ENCODE assay signal across 8 cellular contexts in the genomic region with DNA sequence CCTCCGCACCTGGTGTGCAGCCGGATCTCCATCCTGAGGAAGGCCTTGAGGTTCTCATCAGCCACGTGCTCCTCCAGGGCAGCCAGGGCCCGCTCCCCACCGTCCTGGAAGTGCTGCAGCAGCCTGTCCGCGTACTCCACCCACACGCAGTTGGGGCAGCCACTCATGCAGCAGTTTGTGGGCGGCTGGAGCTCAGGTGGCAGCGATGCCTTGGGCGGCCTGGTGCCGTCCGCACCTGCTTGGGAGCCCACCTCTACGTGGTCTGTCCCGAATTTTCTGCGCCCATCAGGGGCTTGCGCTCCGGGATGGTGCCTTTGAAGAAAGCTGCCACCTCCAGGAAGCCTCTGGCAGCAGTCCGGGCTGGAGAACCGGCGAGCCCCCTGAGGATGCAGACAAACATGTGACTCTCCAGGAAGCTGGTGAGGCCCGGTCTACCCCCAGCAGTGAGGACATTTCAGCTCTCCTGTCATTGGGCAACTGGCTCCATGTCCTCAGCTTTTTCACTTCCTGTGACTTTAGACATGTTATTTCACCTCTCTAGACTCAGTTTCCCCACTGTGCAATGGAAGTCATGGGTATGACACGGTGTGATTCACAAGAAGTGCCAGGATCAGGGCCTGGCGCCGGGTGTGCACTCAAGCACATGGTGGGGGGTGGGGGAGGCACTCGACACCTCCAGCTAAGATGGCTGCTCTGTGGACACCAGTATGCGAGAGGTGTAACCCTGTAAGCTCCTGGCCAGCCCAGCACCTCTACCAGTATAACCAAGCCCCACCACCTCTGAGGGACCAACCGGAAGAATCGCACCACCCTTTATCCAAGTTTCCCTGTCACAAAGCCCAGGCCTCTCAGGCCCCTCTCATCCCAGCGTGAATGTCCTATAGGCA. TPM values are rescaled to one million over a fixed set of nuclear protein-coding genes. Genes with fewer than 3 reads are reported as not detected.
DNase-seq lines count a peak whose midpoint lies in the region; TF ChIP-seq lines count a peak whose summit lies in the region.

No MANE protein-coding gene starts in this region.

- peak overlapping the region; percentile 88 for H3K4me3 ChIP-seq in HEK293 (ENCODE audit: low read depth, low read length)
- peak overlapping the region; percentile 37 to 99 (median 82) for H3K4me3 ChIP-seq in adrenal gland
- peak overlapping the region; percentile 91 for H3K4me3 ChIP-seq in iPS-18c (ENCODE audit: insufficient read depth, low read depth, low read length)

- TF ChIP-seq POLR2A in adrenal gland (IDR thresholded peaks at IDR 0.05) = no peak

- H3K36me3 ChIP-seq in HEK293 (ENCODE audit: control insufficient read depth in 2 of 2, insufficient read depth in 1 of 2, low read length in 2 of 2) (peaks cover 21 to 43% of the 10 kb centered on the region in 2 experiments; a peak in 2 of 3 replicates), adrenal gland (replicated peaks in 1 of 2) (peaks cover 0 to 23% of the 10 kb centered on the region in 2 donors)

- CTCF ChIA-PET in HEK293 (lab: Yijun Ruan, JAX) = interaction anchor here (0.6 to 1.1 kb wide), 3 partner anchors 11 to 30 kb away, joined by 4 to 6 read pairs (median 4); no protein-coding TSS in a partner anchor

- no peak for TF ChIP-seq CTCF in HEK293 (tag by site-specific recombination; IDR thresholded peaks at IDR 0.05)
- TF ChIP-seq CTCF in adrenal gland (IDR thresholded peaks at IDR 0.05) = no peak

- no peaks in the 10 kb centered on the region for H3K27me3 ChIP-seq in adrenal gland

- in situ Hi-C loops in Caki2 (cut with HindIII; ENCODE audit: low pct_unique_long_range_greater_than_20kb, low sequenced_read_pairs) = no loop called here

- DNase-seq in Caki2 (ENCODE audit: low read depth) = peak; percentile 36
- DNase-seq in RPMI7951 (ENCODE audit: low read depth) = peak; percentile 14
- DNase-seq in adrenal gland = peak in 1 of 7 donors; percentile 30
- peak in 3 of 4 experiments; percentile 43 to 66 (median 53) for DNase-seq in stimulated activated CD4-positive, alpha-beta T cell treated with anti-CD3 and anti-CD28 coated beads, Interleukin-1b, Interleukin-23, amount 100 ng/mL, for 24 hours (ENCODE audit: low read depth in 4 of 4, low spot score in 1 of 4)
- DNase-seq in NCI-H1436 (lab: John Stamatoyannopoulos, UW) = no peak
- DNase-seq in amniotic stem cell (lab: John Stamatoyannopoulos, UW) = no peak

- intact Hi-C loops in adrenal gland (cut with DNase I) = no loop called here

- H3K9me3 ChIP-seq in HEK293 (ENCODE audit: control insufficient read depth, insufficient read depth, low read depth, low read length) (no peaks in the 10 kb centered on the region), adrenal gland (replicated peaks in 1 of 3) (no peaks in the 10 kb centered on the region), iPS-18c (ENCODE audit: control insufficient read depth, insufficient read depth, low read length) (peaks cover 5% of the 10 kb centered on the region)

- H3K4me1 ChIP-seq in HEK293 (ENCODE audit: control insufficient read depth, insufficient read depth, low read length) (peaks cover 5% of the 10 kb centered on the region; the same call in 1 of the 2 replicates), adrenal gland (replicated peaks in 1 of 2) (peaks cover 8 to 27% of the 10 kb centered on the region in 2 donors)

- POLR2A ChIA-PET in HEK293 (lab: Yijun Ruan, JAX) = interaction anchor here (0.6 to 2.1 kb wide), 7 partner anchors 10 to 59 kb away, joined by 3 to 28 read pairs (median 4); a partner anchor contains a TSS

- H3K27ac ChIP-seq in HEK293 (ENCODE audit: extremely low read depth, low read depth, low read length) = peak overlapping the region; percentile 90
- H3K27ac ChIP-seq in adrenal gland = peak overlapping the region in 3 of 5 donors; percentile 73 to 93 (median 79)

- WGBS in adrenal gland, 4 donors = 61 to 69% (median 65%) methylated on average over 11 to 30 of the region's 30 CpGs

TF ChIP-seq in HEK293, 187 proteins besides CTCF, POLR2A, EP300 and RAD21:
- TF ChIP-seq GLIS1 (tag by site-specific recombination; IDR thresholded peaks at IDR 0.05) (peak; percentile 74), GLI4 (tag by site-specific recombination; IDR thresholded peaks at IDR 0.05) (peak; percentile 98), ZNF561 (tag by site-specific recombination; IDR thresholded peaks at IDR 0.05; ENCODE audit: borderline replicate concordance) (no peak), YY2 (tag by site-specific recombination; IDR thresholded peaks at IDR 0.05) (peak; percentile 66), ZNF555 (tag by site-specific recombination; conservative IDR thresholded peaks at IDR 0.05) (no peak), EGR2 (tag by site-specific recombination; IDR thresholded peaks at IDR 0.05; ENCODE audit: low read depth) (peak; percentile 39; the same call in 1 of the 2 replicates), ZBTB21 (tag by site-specific recombination; IDR thresholded peaks at IDR 0.05) (no peak), GLIS2 (tag by site-specific recombination; IDR thresholded peaks at IDR 0.05) (peak; percentile 64; the same call in 1 of the 2 replicates), YY1 (tag by site-specific recombination; IDR thresholded peaks at IDR 0.05) (peak; percentile 54; the same call in 1 of the 2 replicates), SP3 (tag by site-specific recombination; IDR thresholded peaks at IDR 0.05) (no peak), ZIC2 (tag by site-specific recombination; IDR thresholded peaks at IDR 0.05) (peak; percentile 61), ZFHX2 (tag by site-specific recombination; conservative IDR thresholded peaks at IDR 0.05) (peak; percentile 74)
- TF ChIP-seq, protein P1, sequence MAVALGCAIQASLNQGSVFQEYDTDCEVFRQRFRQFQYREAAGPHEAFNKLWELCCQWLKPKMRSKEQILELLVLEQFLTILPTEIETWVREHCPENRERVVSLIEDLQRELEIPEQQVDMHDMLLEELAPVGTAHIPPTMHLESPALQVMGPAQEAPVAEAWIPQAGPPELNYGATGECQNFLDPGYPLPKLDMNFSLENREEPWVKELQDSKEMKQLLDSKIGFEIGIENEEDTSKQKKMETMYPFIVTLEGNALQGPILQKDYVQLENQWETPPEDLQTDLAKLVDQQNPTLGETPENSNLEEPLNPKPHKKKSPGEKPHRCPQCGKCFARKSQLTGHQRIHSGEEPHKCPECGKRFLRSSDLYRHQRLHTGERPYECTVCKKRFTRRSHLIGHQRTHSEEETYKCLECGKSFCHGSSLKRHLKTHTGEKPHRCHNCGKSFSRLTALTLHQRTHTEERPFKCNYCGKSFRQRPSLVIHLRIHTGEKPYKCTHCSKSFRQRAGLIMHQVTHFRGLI (tag by site-specific recombination; IDR thresholded peaks at IDR 0.05) = peak; percentile 80
- TF ChIP-seq, protein P2, sequence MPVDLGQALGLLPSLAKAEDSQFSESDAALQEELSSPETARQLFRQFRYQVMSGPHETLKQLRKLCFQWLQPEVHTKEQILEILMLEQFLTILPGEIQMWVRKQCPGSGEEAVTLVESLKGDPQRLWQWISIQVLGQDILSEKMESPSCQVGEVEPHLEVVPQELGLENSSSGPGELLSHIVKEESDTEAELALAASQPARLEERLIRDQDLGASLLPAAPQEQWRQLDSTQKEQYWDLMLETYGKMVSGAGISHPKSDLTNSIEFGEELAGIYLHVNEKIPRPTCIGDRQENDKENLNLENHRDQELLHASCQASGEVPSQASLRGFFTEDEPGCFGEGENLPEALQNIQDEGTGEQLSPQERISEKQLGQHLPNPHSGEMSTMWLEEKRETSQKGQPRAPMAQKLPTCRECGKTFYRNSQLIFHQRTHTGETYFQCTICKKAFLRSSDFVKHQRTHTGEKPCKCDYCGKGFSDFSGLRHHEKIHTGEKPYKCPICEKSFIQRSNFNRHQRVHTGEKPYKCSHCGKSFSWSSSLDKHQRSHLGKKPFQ (tag by site-specific recombination; IDR thresholded peaks at IDR 0.05) = peak; percentile 43; the same call in 1 of the 2 replicates

RNA-seq across cellular contexts. Expression of a gene that starts 1.0 kb away (rescaled TPM):
- 76.2 and 103 TPM in 2 replicates for total RNA-seq in Caki2 (2014; rRNA removed; shearing (Covaris generic); ENCODE audit: low replicate concordance)
- 36.5 and 54.0 TPM in 2 replicates for total RNA-seq in RPMI7951 (2014; rRNA removed; shearing (Covaris generic))
- total RNA-seq in adrenal gland = 10 to 100 TPM; 30.9 to 67.0 (median 51.5) TPM
- 100 to 1,000 TPM in 2 of 3 donors, 1 to 10 TPM in 1; 3.7 to 166 (median 120) TPM for polyA plus RNA-seq in adrenal gland

RNA-seq across cellular contexts. Expression of a gene that starts 1.1 kb away (rescaled TPM):
- 33.8 and 39.2 TPM in 2 replicates for total RNA-seq in Caki2 (2014; rRNA removed; shearing (Covaris generic); ENCODE audit: low replicate concordance)
- 7.7 and 14.1 TPM in 2 replicates for total RNA-seq in RPMI7951 (2014; rRNA removed; shearing (Covaris generic))
- 10 to 100 TPM in 7 of 8 donors, 1 to 10 TPM in 1; 7.5 to 23.5 (median 15.9) TPM for total RNA-seq in adrenal gland
- polyA plus RNA-seq in adrenal gland = 10 to 100 TPM; 12.6 to 46.0 (median 15.0) TPM

RNA-seq across cellular contexts. Expression of a gene that starts 9.1 kb away (rescaled TPM):
- total RNA-seq in Caki2 (2014; rRNA removed; shearing (Covaris generic); ENCODE audit: low replicate concordance) = 1.4 TPM in 1 of 2 replicates, not detected in the other
- total RNA-seq in RPMI7951 (2014; rRNA removed; shearing (Covaris generic)) = 0.29 TPM in 1 of 2 replicates, not detected in the other
- total RNA-seq in adrenal gland = 1 to 10 TPM in 4 of 8 donors, under 1 TPM in 1, not detected in 3; 0.35 to 2.3 (median 1.6) TPM
- 1 to 10 TPM; 1.2 to 5.9 (median 2.6) TPM for polyA plus RNA-seq in adrenal gland

RNA-seq across cellular contexts. Expression of a gene that starts 18.1 kb away (rescaled TPM):
- 75.3 and 89.9 TPM in 2 replicates for total RNA-seq in Caki2 (2014; rRNA removed; shearing (Covaris generic); ENCODE audit: low replicate concordance)
- 28.6 and 30.9 TPM in 2 replicates for total RNA-seq in RPMI7951 (2014; rRNA removed; shearing (Covaris generic))
- 10 to 100 TPM; 22.2 to 40.3 (median 29.7) TPM for total RNA-seq in adrenal gland
- 100 to 1,000 TPM in 1 of 3 donors, 10 to 100 TPM in 2; 18.5 to 105 (median 79.8) TPM for polyA plus RNA-seq in adrenal gland

RNA-seq across cellular contexts. Expression of a gene that starts 18.4 kb away (rescaled TPM):
- 87.1 and 96.6 TPM in 2 replicates for total RNA-seq in Caki2 (2014; rRNA removed; shearing (Covaris generic); ENCODE audit: low replicate concordance)
- total RNA-seq in RPMI7951 (2014; rRNA removed; shearing (Covaris generic)) = 42.4 and 47.5 TPM in 2 replicates
- total RNA-seq in adrenal gland = 100 to 1,000 TPM in 3 of 8 donors, 10 to 100 TPM in 5; 84.5 to 167 (median 95.7) TPM
- polyA plus RNA-seq in adrenal gland = 100 to 1,000 TPM; 130 to 384 (median 300) TPM

Comparison
In these comparisons a context has a peak if more than half of its experiments do, and no peak if none do; other contexts are left out.
1. DNase-seq: peak in Caki2 (single experiment), RPMI7951 (single experiment) and stimulated activated CD4-positive, alpha-beta T cell treated with anti-CD3 and anti-CD28 coated beads, Interleukin-1b, Interleukin-23, amount 100 ng/mL, for 24 hours (3 of 4); none in NCI-H1436 (single experiment) and amniotic stem cell (single experiment).
2. Peak in every context shown above with its lines, with median percentiles within 50 percentile points of each other: H3K4me3 ChIP-seq.